9 cellular contexts compared by ENCODE assay signal in genomic region chr17:4786516-4786915, GRCh38. TPM values are rescaled to one million over a fixed set of nuclear protein-coding genes. Genes with fewer than 3 reads are reported as not detected.
DNase-seq lines count a peak whose midpoint lies in the region; TF ChIP-seq lines count a peak whose summit lies in the region.
"Had no signal": no experiment of that assay in that cellular context is flagged by ENCODE, and none has a peak within 500 bp of the region (broad histone marks: within the 10 kb centered on the region; RNA-seq: fewer than 3 reads in every experiment).

No MANE protein-coding gene starts in this region.

- no peak overlapping the region for H3K56ac ChIP-seq in H9 (ENCODE audit: insufficient read length, low read depth, low read length)

- no peak for DNase-seq in H9
- DNase-seq in cerebellar cortex (ENCODE audit: low spot score) = peak; percentile 50
- DNase-seq in midbrain (lab: John Stamatoyannopoulos, UW) = peak; percentile 23
- DNase-seq in suprapubic skin (ENCODE audit: low spot score in 2 of 2) = no peak
- no peak for DNase-seq in stimulated activated naive CD4-positive, alpha-beta T cell (lab: John Stamatoyannopoulos, UW)
- DNase-seq in UCSD-AML1 (lab: John Stamatoyannopoulos, UW; ENCODE audit: unreplicated experiment) = no peak
- DNase-seq in NCI-H2171 (lab: John Stamatoyannopoulos, UW) = no peak
- DNase-seq: GOT3; naive thymus-derived CD4-positive, alpha-beta T cell had no signal

- no peak overlapping the region for H3K4me2 ChIP-seq in H9 (ENCODE audit: insufficient read depth, insufficient read length, low read length)

- peaks cover 29 to 39% of the 10 kb centered on the region in 2 experiments for H3K4me1 Mint-ChIP-seq in H9

- no peak overlapping the region for H2BK12ac ChIP-seq in H9 (ENCODE audit: insufficient read length, low read depth, low read length)

- no peak overlapping the region for H4K5ac ChIP-seq in H9 (ENCODE audit: insufficient read length, low read depth, low read length)

- H3K4me3 Mint-ChIP-seq in H9 = no peak overlapping the region

- peak overlapping the region; percentile 32 for H3K4me3 ChIP-seq in suprapubic skin

- no peak overlapping the region for H4K91ac ChIP-seq in H9 (ENCODE audit: insufficient read length, low read depth, low read length)

- H3K14ac ChIP-seq in H9 (ENCODE audit: insufficient read depth, low read length) = no peak overlapping the region

- H3K27ac ChIP-seq in H9 (ENCODE audit: insufficient read length, low read depth, low read length) (no peak overlapping the region), suprapubic skin (no peak overlapping the region)

- H3K9ac ChIP-seq in H9 (ENCODE audit: extremely low read depth, insufficient read length, low read length) = no peak overlapping the region

- H2BK5ac ChIP-seq in H9 (ENCODE audit: insufficient read length, low read length) = no peak overlapping the region

- H3K79me1 ChIP-seq in H9 (ENCODE audit: insufficient read depth, low read depth, low read length, poor library complexity, severe bottlenecking) = no peaks in the 10 kb centered on the region

- H4K20me1 ChIP-seq in H9 (ENCODE audit: control insufficient read depth, insufficient read depth, insufficient read length) = peaks cover 3% of the 10 kb centered on the region

- no CpG with 5 or more reads among the region's 6 CpGs for WGBS in H9 (ENCODE audit: extremely low coverage, insufficient read length, low lambda C conversion rate)
- 28% methylated on average over 6 of the region's 6 CpGs for WGBS in suprapubic skin

- no peak overlapping the region for H2AFZ ChIP-seq in H9 (ENCODE audit: low read length)

- H2BK20ac ChIP-seq in H9 (ENCODE audit: low read depth, low read length, poor library complexity, severe bottlenecking) = no peak overlapping the region

- H3K9me3 Mint-ChIP-seq in H9 = no peaks in the 10 kb centered on the region; a peak in 1 of 5 replicates

- H3K9me3 ChIP-seq in H9 (ENCODE audit: control insufficient read depth, low read depth, low read length) (no peaks in the 10 kb centered on the region), suprapubic skin (no peaks in the 10 kb centered on the region)

- no peak overlapping the region for H3K4ac ChIP-seq in H9 (ENCODE audit: low read depth, low read length)

- no peak overlapping the region for H2BK120ac ChIP-seq in H9 (ENCODE audit: low read depth, low read length, poor library complexity, severe bottlenecking)

- TF ChIP-seq CTCF in H9 (conservative IDR thresholded peaks at IDR 0.05) (no peak), suprapubic skin (IDR thresholded peaks at IDR 0.05) (no peak)

- TF ChIP-seq EP300 in suprapubic skin (IDR thresholded peaks at IDR 0.05) = no peak

- no peak overlapping the region for H4K8ac ChIP-seq in H9 (replicated peaks; ENCODE audit: insufficient read length, low read depth, low read length)

- H3K23me2 ChIP-seq in H9 (ENCODE audit: insufficient read length, low read depth, low read length, poor library complexity, severe bottlenecking) = peaks cover 17% of the 10 kb centered on the region

- 0 out of 7 replicates have a peak overlapping the region, but pooled peaks of 1 of the 3 experiments have one; percentile 26 for H3K27ac Mint-ChIP-seq in H9
- H3K27ac Mint-ChIP-seq: naive thymus-derived CD4-positive, alpha-beta T cell had no signal

- no peak overlapping the region for H2BK15ac ChIP-seq in H9 (ENCODE audit: low read depth, low read length)

- no peaks in the 10 kb centered on the region; a peak in 1 of 7 replicates for H3K36me3 Mint-ChIP-seq in H9 (ENCODE audit: insufficient read depth in 1 of 3, low read depth in 3 of 3)

- H3K4me1 ChIP-seq in H9 (ENCODE audit: insufficient read depth, low read length) = peaks cover 2% of the 10 kb centered on the region; the same call in 1 of the 2 replicates
- peaks cover 38% of the 10 kb centered on the region for H3K4me1 ChIP-seq in suprapubic skin

- H3K23ac ChIP-seq in H9 (ENCODE audit: insufficient read length, low read depth, low read length) = no peak overlapping the region

- no peaks in the 10 kb centered on the region for H3K79me2 ChIP-seq in H9 (ENCODE audit: insufficient read depth, low read length)

- no peaks in the 10 kb centered on the region for H3K36me3 ChIP-seq in suprapubic skin

- no peak for TF ChIP-seq POLR2A in suprapubic skin (IDR thresholded peaks at IDR 0.05)

- peaks cover 87% of the 10 kb centered on the region for H3K27me3 Mint-ChIP-seq in H9 (ENCODE audit: low read depth)

- H3T11ph ChIP-seq in H9 (ENCODE audit: low read length) = no peak overlapping the region

- H2AK5ac ChIP-seq in H9 (ENCODE audit: insufficient read length, low read length) = no peak overlapping the region

- H3K27me3 ChIP-seq in H9 (ENCODE audit: insufficient read depth, low read length) (peaks cover 51% of the 10 kb centered on the region), suprapubic skin (peaks cover 27% of the 10 kb centered on the region)

- peak overlapping the region; percentile 11 for H3K18ac ChIP-seq in H9 (ENCODE audit: insufficient read length, low read depth, low read length)

RNA-seq across cellular contexts. Expression of gene VMO1, which starts 0.4 kb away (rescaled TPM):
- total RNA-seq in H9 (2021) (0.31 TPM in 1 of 2 replicates, not detected in the other), suprapubic skin (1 to 10 TPM in 2 of 4 donors, not detected in 2; 1.4 to 1.5 TPM)

RNA-seq across cellular contexts. Expression of gene GLTPD2, which starts 2.2 kb away (rescaled TPM):
- not detected in 2 replicates for total RNA-seq in H9 (2021)
- under 1 TPM in 1 of 4 donors, not detected in 3; 0.80 TPM for total RNA-seq in suprapubic skin

RNA-seq across cellular contexts. Expression of gene PSMB6, which starts 9.4 kb away (rescaled TPM):
- 244 and 247 TPM in 2 replicates for total RNA-seq in H9 (2021)
- 100 to 1,000 TPM in 3 of 4 donors, 10 to 100 TPM in 1; 68.6 to 250 (median 189) TPM for total RNA-seq in suprapubic skin

RNA-seq across cellular contexts. Expression of gene TM4SF5, which starts 14.8 kb away (rescaled TPM):
- total RNA-seq in H9 (2021) (not detected in 2 replicates), suprapubic skin (not detected)
- total RNA-seq: naive thymus-derived CD4-positive, alpha-beta T cell had no signal

Comparison
In these comparisons a context has a peak if more than half of its experiments do, and no peak if none do; other contexts are left out.
1. DNase-seq: peak in cerebellar cortex (single experiment) and midbrain (single experiment); none in H9 (single experiment), suprapubic skin (0 of 2), stimulated activated naive CD4-positive, alpha-beta T cell (0 of 6), UCSD-AML1 (single experiment) and NCI-H2171 (single experiment).